Comparison of ENCODE assay signal across 21 cellular contexts in the genomic region with DNA sequence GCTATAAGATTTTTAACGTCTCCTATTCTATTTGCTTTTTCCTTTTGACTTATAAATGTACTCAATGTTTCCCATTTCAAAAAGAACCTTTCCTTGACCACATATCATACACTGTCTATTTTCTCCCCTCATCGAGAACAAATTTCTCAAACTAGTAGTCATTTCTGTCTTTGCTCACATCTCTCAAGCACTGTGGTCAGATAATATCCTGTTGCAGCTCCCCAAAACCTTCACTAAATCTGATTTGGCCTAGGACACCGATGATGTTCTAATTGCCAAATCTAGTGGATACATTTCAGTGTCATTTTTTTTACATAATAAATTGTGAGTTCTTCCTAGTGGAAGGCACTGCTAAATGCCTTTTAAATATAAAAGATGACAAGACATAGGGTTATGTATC. TPM values are rescaled to one million over a fixed set of nuclear protein-coding genes. Genes with fewer than 3 reads are reported as not detected.
A peak's percentile ranks its signal among the peaks of the same experiment; 100 is the strongest.
DNase-seq lines count a peak whose midpoint lies in the region; ATAC-seq, FAIRE-seq and TF ChIP-seq lines count a peak whose summit lies in the region.
"Had no signal": no experiment of that assay in that cellular context is flagged by ENCODE, and none has a peak within 500 bp of the region (broad histone marks: within the 10 kb centered on the region; RNA-seq: fewer than 3 reads in every experiment).

No MANE protein-coding gene starts in this region.

- FAIRE-seq in HepG2 (lab: Jason Lieb, UNC) (no peak), GM12878 (lab: Jason Lieb, UNC) (no peak)
- FAIRE-seq: A204.1, D721Med, G401.6, GM12892, HTR-8/SVneo had no signal

- no peak for ATAC-seq in HepG2
- no peak for ATAC-seq in right lobe of liver
- ATAC-seq in HG03565 (IDR thresholded peaks at IDR 0.05; ENCODE audit: unreplicated experiment), result peak; percentile 40
- ATAC-seq in GM12878, result no peak
- ATAC-seq in GM21619 (IDR thresholded peaks at IDR 0.05; ENCODE audit: unreplicated experiment), result no peak

- H3K27me3 Mint-ChIP-seq in progenitor cell of endocrine pancreas, result no peaks in the 10 kb centered on the region
- H3K27me3 Mint-ChIP-seq: CD4-positive, CD25-positive, alpha-beta regulatory T cell had no signal

- TF ChIP-seq RAD21 in HepG2 (CRISPR knock-in tag; IDR thresholded peaks at IDR 0.05) (no peak), GM12878 (IDR thresholded peaks at IDR 0.05; ENCODE audit: insufficient read depth, low read depth, low read length) (no peak)

- no peaks in the 10 kb centered on the region for H3K9me3 Mint-ChIP-seq in progenitor cell of endocrine pancreas (ENCODE audit: low read depth)

- H3K36me3 ChIP-seq in HepG2 (replicated peaks in 1 of 2; ENCODE audit: control insufficient read depth in 1 of 2, insufficient read depth in 2 of 2, low read length in 2 of 2), result peaks cover 3 to 23% of the 10 kb centered on the region in 2 experiments; a peak in 4 of 5 replicates
- H3K36me3 ChIP-seq in right lobe of liver, result no peaks in the 10 kb centered on the region
- no peaks in the 10 kb centered on the region for H3K36me3 ChIP-seq in GM12878 (ENCODE audit: control insufficient read depth in 2 of 2, insufficient read depth in 2 of 2, low read length in 1 of 2)
- H3K36me3 ChIP-seq: BE2C, HAP-1 had no signal

- no peaks in the 10 kb centered on the region for H3K9me3 ChIP-seq in HepG2 (ENCODE audit: low read length)
- no peaks in the 10 kb centered on the region for H3K9me3 ChIP-seq in right lobe of liver
- H3K9me3 ChIP-seq in GM12878 (replicated peaks; ENCODE audit: control insufficient read depth, insufficient read depth, low read length), result no peaks in the 10 kb centered on the region
- H3K9me3 ChIP-seq: BE2C, Caco-2, HAP-1 had no signal

- intact Hi-C loops in HepG2 (cut with micrococcal nuclease; ENCODE audit: unreplicated experiment) (no loop called here), right lobe of liver (cut with DNase I) (no loop called here), GM12878 (cut with micrococcal nuclease; ENCODE audit: unreplicated experiment) (no loop called here)

- TF ChIP-seq POLR2A in HepG2 (IDR thresholded peaks at IDR 0.05; ENCODE audit: insufficient read depth in 1 of 2, low read depth in 2 of 2, low read length in 2 of 2) (no peak), right lobe of liver (IDR thresholded peaks at IDR 0.05) (no peak), GM12878 (IDR thresholded peaks at IDR 0.05; ENCODE audit: low read depth, low read length) (no peak)

- no peak overlapping the region for H3K4me3 Mint-ChIP-seq in progenitor cell of endocrine pancreas (ENCODE audit: low read depth)
- H3K4me3 Mint-ChIP-seq: CD4-positive, CD25-positive, alpha-beta regulatory T cell; IgD-negative memory B cell had no signal

- RAD21 ChIA-PET in GM12878 (lab: Charles Lee; ENCODE audit: unreplicated experiment), result no interaction called here

- H3K4me1 ChIP-seq in HepG2 (ENCODE audit: insufficient read depth, low read length) (peaks cover 96% of the 10 kb centered on the region), right lobe of liver (peaks cover 0 to 13% (median 4%) of the 10 kb centered on the region in 4 donors), GM12878 (ENCODE audit: control insufficient read depth, insufficient read depth, low read length) (no peaks in the 10 kb centered on the region)
- H3K4me1 ChIP-seq: BE2C had no signal

- TF ChIP-seq CTCF in HepG2 (CRISPR knock-in tag; IDR thresholded peaks at IDR 0.05) (no peak), right lobe of liver (IDR thresholded peaks at IDR 0.05) (no peak), GM12878 (IDR thresholded peaks at IDR 0.05 in 2 of 3, conservative IDR thresholded peaks at IDR 0.05 in 1 of 3; ENCODE audit: control insufficient read depth in 2 of 3, extremely low read depth in 1 of 3, insufficient read depth in 1 of 3, low read depth in 3 of 3, low read length in 3 of 3) (no peak), progenitor cell of endocrine pancreas (IDR thresholded peaks at IDR 0.05; ENCODE audit: unreplicated experiment) (no peak)

- 91% methylated on average over 3 of the region's 3 CpGs for WGBS in HepG2 (ENCODE audit: low lambda C conversion rate)
- 73% methylated on average over 3 of the region's 3 CpGs for WGBS in right lobe of liver (ENCODE audit: insufficient coverage, low coverage, low lambda C conversion rate, missing lambda C conversion rate)
- 2% methylated on average over 3 of the region's 3 CpGs for WGBS in GM12878 (ENCODE audit: insufficient coverage, insufficient replicate concordance, low lambda C conversion rate, missing lambda C conversion rate)

- H3K27ac Mint-ChIP-seq in progenitor cell of endocrine pancreas, result no peak overlapping the region
- H3K27ac Mint-ChIP-seq: CD4-positive, CD25-positive, alpha-beta regulatory T cell; IgD-negative memory B cell had no signal

- peaks cover 3% of the 10 kb centered on the region for H3K36me3 Mint-ChIP-seq in progenitor cell of endocrine pancreas (ENCODE audit: insufficient read depth)
- H3K36me3 Mint-ChIP-seq: CD4-positive, CD25-positive, alpha-beta regulatory T cell; IgD-negative memory B cell had no signal

- TSS peak; percentile 28 for BruUV-seq in HepG2 (replicated peaks; lab: Mats Ljungman, UMichigan)
- no TSS peak for BruUV-seq in GM12878 (replicated peaks; lab: Mats Ljungman, UMichigan)

- SMC1A ChIA-PET in GM12878 (lab: Charles Lee; ENCODE audit: uncharacterized antibody, unreplicated experiment), result no interaction called here

- in situ Hi-C loops in HepG2 (cut with HindIII; ENCODE audit: extremely low pct_ligation_motif_present, low pct_unique_long_range_greater_than_20kb), result no loop called here
- in situ Hi-C loops in GM12878 (cut with MboI), result no loop called here

- H4K20me1 ChIP-seq in HepG2 (ENCODE audit: insufficient read depth, low read length), result peaks cover 66% of the 10 kb centered on the region
- no peaks in the 10 kb centered on the region for H4K20me1 ChIP-seq in GM12878 (ENCODE audit: control insufficient read depth, insufficient read depth)

- DNase-seq in HepG2 (ENCODE audit: low spot score), result no peak
- no peak for DNase-seq in right lobe of liver
- no peak for DNase-seq in GM12878 (ENCODE audit: low read depth, low spot score)
- DNase-seq in Kasumi-1 (lab: John Stamatoyannopoulos, UW), result no peak
- DNase-seq in progenitor cell of endocrine pancreas (ENCODE audit: low spot score, unreplicated experiment), result no peak
- DNase-seq: ACHN; BE2C; C1 segment of cervical spinal cord; Caco-2; CD4-positive, CD25-positive, alpha-beta regulatory T cell; GM23248; KBM-7 had no signal

- H3K4me1 Mint-ChIP-seq in progenitor cell of endocrine pancreas (ENCODE audit: low read depth), result peaks cover 10% of the 10 kb centered on the region
- H3K4me1 Mint-ChIP-seq: CD4-positive, CD25-positive, alpha-beta regulatory T cell had no signal

- CTCF ChIA-PET in HepG2 (lab: Yijun Ruan, JAX; ENCODE audit: low intra/inter-chr PET ratio, low total read pairs) (no interaction called here), GM12878 (lab: Yijun Ruan, JAX) (no interaction called here)

- H3K4me3 ChIP-seq in HepG2 (replicated peaks in 1 of 3; ENCODE audit: insufficient read depth in 1 of 3, low read depth in 2 of 3, low read length in 3 of 3) (no peak overlapping the region), right lobe of liver (no peak overlapping the region), GM12878 (no peak overlapping the region)
- H3K4me3 ChIP-seq: GM23248, HAP-1 had no signal

- H3K9ac ChIP-seq in HepG2 (ENCODE audit: insufficient read depth, low read depth, low read length) (no peak overlapping the region), GM12878 (ENCODE audit: control insufficient read depth, insufficient read depth, low read length) (no peak overlapping the region)
- H3K9ac ChIP-seq: GM23248 had no signal

- H3K4me2 ChIP-seq in HepG2 (ENCODE audit: low read depth, low read length), result no peak overlapping the region
- no peak overlapping the region for H3K4me2 ChIP-seq in GM12878 (ENCODE audit: control insufficient read depth, insufficient read depth)

- POLR2A ChIA-PET in HepG2 (lab: Yijun Ruan, JAX) (no interaction called here), GM12878 (lab: Charles Lee) (no interaction called here)

- peaks cover 96% of the 10 kb centered on the region for H3K79me2 ChIP-seq in HepG2 (ENCODE audit: insufficient read depth, low read length)
- H3K79me2 ChIP-seq in GM12878 (ENCODE audit: control insufficient read depth, insufficient read depth, low read length), result no peaks in the 10 kb centered on the region

- H3K27me3 ChIP-seq in HepG2 (ENCODE audit: control insufficient read depth in 1 of 2, insufficient read depth in 2 of 2, low read length in 2 of 2), result no peaks in the 10 kb centered on the region
- H3K27me3 ChIP-seq in right lobe of liver, result no peaks in the 10 kb centered on the region
- H3K27me3 ChIP-seq in GM12878 (replicated peaks in 1 of 2; ENCODE audit: control insufficient read depth in 2 of 2, insufficient read depth in 2 of 2, low read length in 1 of 2), result no peaks in the 10 kb centered on the region
- H3K27me3 ChIP-seq: BE2C had no signal

- no peak for TF ChIP-seq EP300 in HepG2 (IDR thresholded peaks at IDR 0.05; ENCODE audit: low read depth in 2 of 2, low read length in 2 of 2)
- TF ChIP-seq EP300 in HepG2 (CRISPR knock-in tag; IDR thresholded peaks at IDR 0.05; ENCODE audit: borderline replicate concordance), result no peak
- TF ChIP-seq EP300 in GM12878 (IDR thresholded peaks at IDR 0.05; ENCODE audit: borderline replicate concordance in 1 of 2, control insufficient read depth in 1 of 2, low read depth in 2 of 2, low read length in 2 of 2), result no peak

- H3K27ac ChIP-seq in HepG2 (ENCODE audit: extremely low read length, insufficient read depth, low read length) (no peak overlapping the region), right lobe of liver (no peak overlapping the region), GM12878 (ENCODE audit: control insufficient read depth, insufficient read depth) (no peak overlapping the region)
- H3K27ac ChIP-seq: GM23248 had no signal

- H2AFZ ChIP-seq in HepG2 (ENCODE audit: low read length) (no peak overlapping the region), GM12878 (ENCODE audit: control insufficient read depth, low read depth, low read length) (no peak overlapping the region)
- H2AFZ ChIP-seq: GM23248 had no signal

RNA-seq across cellular contexts. Expression of a gene that starts 19.4 kb away (rescaled TPM):
- total RNA-seq in HepG2 (2016; rRNA removed; fragmentation: Illumina TruSeq; extraction: Trizol) (57.0 and 86.8 TPM in 2 replicates), right lobe of liver (10 to 100 TPM; 22.9 to 48.4 (median 30.5) TPM), GM12878 (2014; rRNA removed) (0.23 and 0.44 TPM in 2 replicates), GM12878 (2014; rRNA removed; fragmentation: Illumina TruSeq; extraction: Trizol) (0.09 and 0.18 TPM in 2 replicates), GM12878 (2021) (0.11 and 0.13 TPM in 2 replicates), progenitor cell of endocrine pancreas (58.1 and 65.9 TPM in 2 replicates)
- 14.2 and 17.8 TPM in 2 replicates for total RNA-seq in HepG2 (2016; cell fraction: cytosol; rRNA removed; fragmentation: Illumina TruSeq; extraction: Trizol; ENCODE audit: low read depth)
- total RNA-seq in HepG2 (2016; cell fraction: insoluble cytoplasmic fraction; rRNA removed; fragmentation: Illumina TruSeq; extraction: Trizol), result 62.4 and 88.2 TPM in 2 replicates
- 25.0 and 25.5 TPM in 2 replicates for total RNA-seq in HepG2 (2016; cell fraction: membrane; rRNA removed; fragmentation: Illumina TruSeq; extraction: Trizol)
- total RNA-seq in HepG2 (2016; cell fraction: nucleus; rRNA removed; fragmentation: Illumina TruSeq; extraction: Trizol), result 97.8 and 106 TPM in 2 replicates
- polyA plus RNA-seq in HepG2 (2011; rRNA removed) (99.1 and 110 TPM in 2 replicates), GM12878 (2011; rRNA removed) (0.01 and 0.12 TPM in 2 replicates), GM12878 (2014; fragmentation: Illumina TruSeq; extraction: Trizol) (0.06 and 0.11 TPM in 2 replicates), GM12878 (2014; fragmentation: Nextera tagmentation; extraction: Ambion mirVana) (under 1 TPM; 0.04 to 0.31 TPM), GM12878 (2014; rRNA removed) (0.03 and 0.13 TPM in 2 replicates), GM12878 (2016; fragmentation: Nextera tagmentation; extraction: Ambion mirVana) (under 1 TPM; 0.18 to 0.64 TPM)
- polyA plus RNA-seq in HepG2 (2011; cell fraction: cytosol; rRNA removed), result 56.1 and 93.3 TPM in 2 replicates
- 22.6 and 33.0 TPM in 2 replicates for polyA plus RNA-seq in HepG2 (2011; cell fraction: nucleus; rRNA removed)
- 106 and 129 TPM in 2 replicates for polyA plus RNA-seq in HepG2 (2012)
- 4.7 and 5.7 TPM in 2 replicates for polyA plus RNA-seq in HepG2 (2016; cell fraction: cytosol; fragmentation: Illumina TruSeq; extraction: Trizol; ENCODE audit: low read depth)
- polyA plus RNA-seq in HepG2 (2016; cell fraction: insoluble cytoplasmic fraction; fragmentation: Illumina TruSeq; extraction: Trizol; ENCODE audit: low read depth), result 32.4 and 34.8 TPM in 2 replicates
- polyA plus RNA-seq in HepG2 (2016; cell fraction: membrane; fragmentation: Illumina TruSeq; extraction: Trizol; ENCODE audit: low read depth), result 8.7 and 9.3 TPM in 2 replicates
- polyA plus RNA-seq in HepG2 (2016; cell fraction: nucleus; fragmentation: Illumina TruSeq; extraction: Trizol; ENCODE audit: insufficient read depth, low read depth), result 64.8 and 73.1 TPM in 2 replicates
- polyA minus RNA-seq in HepG2 (2011; rRNA and poly(A)+ RNA removed; ENCODE audit: low replicate concordance), result 48.0 and 115 TPM in 2 replicates
- 120 and 127 TPM in 2 replicates for polyA minus RNA-seq in HepG2 (2011; cell fraction: cytosol; rRNA and poly(A)+ RNA removed)
- 218 and 225 TPM in 2 replicates for polyA minus RNA-seq in HepG2 (2011; cell fraction: nucleus; rRNA and poly(A)+ RNA removed)
- total RNA-seq in GM12878 (2013; cell fraction: nucleolus; rRNA removed), result not detected in 2 replicates
- not detected for polyA plus RNA-seq in GM12878 (2011; ENCODE audit: low read depth)
- not detected in 2 replicates for polyA plus RNA-seq in GM12878 (2011; cell fraction: cytosol; rRNA removed)
- 0.04 TPM in 1 of 2 replicates, not detected in the other for polyA plus RNA-seq in GM12878 (2011; cell fraction: nucleus; rRNA removed)
- polyA plus RNA-seq in GM12878 (2012), result 0.13 and 0.28 TPM in 2 replicates
- 0.07 TPM in 1 of 2 replicates, not detected in the other for polyA minus RNA-seq in GM12878 (2011; rRNA and poly(A)+ RNA removed)
- not detected in 2 replicates for polyA minus RNA-seq in GM12878 (2011; cell fraction: cytosol; rRNA and poly(A)+ RNA removed)
- not detected in 2 replicates for polyA minus RNA-seq in GM12878 (2011; cell fraction: nucleus; rRNA and poly(A)+ RNA removed)
- total RNA-seq: GM23248 had no signal
- polyA plus RNA-seq: IgD-negative memory B cell had no signal

Comparison
In these comparisons a context has a peak if more than half of its experiments do, and no peak if none do; other contexts are left out.
1. RNA of a gene that starts 19.4 kb away (total RNA-seq): 14.2 to 106 TPM in HepG2, 58.1 to 65.9 TPM in progenitor cell of endocrine pancreas and 22.9 to 48.4 TPM in right lobe of liver; 0.09 to 0.44 TPM in GM12878; every median in the first group is over 10 times any median in the second.